ENCODE assay signal across 9 cellular contexts in genomic region chr11:6568191-6568918, GRCh38. TPM values are rescaled to one million over a fixed set of nuclear protein-coding genes. Genes with fewer than 3 reads are reported as not detected.
A peak's percentile ranks its signal among the peaks of the same experiment; 100 is the strongest.
DNase-seq lines count a peak whose midpoint lies in the region; ATAC-seq, FAIRE-seq and TF ChIP-seq lines count a peak whose summit lies in the region.
"Had no signal": no experiment of that assay in that cellular context is flagged by ENCODE, and none has a peak within 500 bp of the region (broad histone marks: within the 10 kb centered on the region; RNA-seq: fewer than 3 reads in every experiment).

No MANE protein-coding gene starts in this region.

- no peaks in the 10 kb centered on the region for H3K9me3 ChIP-seq in H1 (ENCODE audit: insufficient read depth in 2 of 2, low read depth in 1 of 2, low read length in 1 of 2)
- H3K9me3 ChIP-seq in neural progenitor cell (ENCODE audit: low read depth): no peaks in the 10 kb centered on the region
- H3K9me3 ChIP-seq in ascending aorta: no peaks in the 10 kb centered on the region

- no peak for TF ChIP-seq POLR2A in H1 (IDR thresholded peaks at IDR 0.05; ENCODE audit: control extremely low read depth in 1 of 2, low read depth in 2 of 2, low read length in 2 of 2)

- no peak overlapping the region for H2AK5ac ChIP-seq in H1 (ENCODE audit: low read depth, low read length)

- H3K9ac ChIP-seq in H1 (replicated peaks in 1 of 4; ENCODE audit: extremely low read depth in 1 of 4, low read depth in 3 of 4, low read length in 3 of 4) (no peak overlapping the region), neural progenitor cell (no peak overlapping the region)

- DNase-seq in DMS79 treated with DMSO at 0.1 percent for 48 hours (lab: John Stamatoyannopoulos, UW) (peak; percentile 93), NCI-H1417 (lab: John Stamatoyannopoulos, UW) (peak in 2 of 3 experiments; percentile 14 to 67), H1 (ENCODE audit: low read depth in 1 of 2, low spot score in 2 of 2) (peak in 1 of 2 experiments; percentile 65), neural progenitor cell (ENCODE audit: low spot score) (peak; percentile 68), SIG-M5 (lab: John Stamatoyannopoulos, UW) (no peak), SKM-1 treated with dmso at 0.1 percent for 144 hours (lab: John Stamatoyannopoulos, UW; ENCODE audit: unreplicated experiment) (no peak), ascending aorta (ENCODE audit: low spot score in 2 of 2) (no peak)

- H2AFZ ChIP-seq in H1 (ENCODE audit: low read length) (no peak overlapping the region), neural progenitor cell (replicated peaks) (no peak overlapping the region)

- H2BK15ac ChIP-seq in H1 (ENCODE audit: low read length): no peak overlapping the region

- H3K23ac ChIP-seq in H1 (ENCODE audit: insufficient read length): no peak overlapping the region

- no peak overlapping the region for H2BK20ac ChIP-seq in H1 (ENCODE audit: low read length)

- H3K27me3 ChIP-seq in H1 (replicated peaks in 1 of 4; ENCODE audit: control insufficient read depth in 3 of 4, extremely low read depth in 1 of 4, insufficient read depth in 3 of 4, low read length in 3 of 4) (no peaks in the 10 kb centered on the region), neural progenitor cell (no peaks in the 10 kb centered on the region), ascending aorta (no peaks in the 10 kb centered on the region)

- no peak overlapping the region for H3K56ac ChIP-seq in H1 (replicated peaks; ENCODE audit: insufficient read length, low read depth, low read length)

- no peak overlapping the region for H2BK5ac ChIP-seq in H1 (ENCODE audit: low read depth, low read length)

- CTCF ChIA-PET in H1 (lab: Charles Lee; ENCODE audit: partially characterized antibody): interaction anchor here (0.6 to 6.6 kb wide), 27 partner anchors 8 to 206 kb away, joined by 3 to 63 read pairs (median 5); partner anchors contain the start of genes DNHD1 and HPX

- H2BK12ac ChIP-seq in H1 (ENCODE audit: low read depth, low read length): peak overlapping the region; percentile 12; the same call in 1 of the 2 replicates

- peaks cover 10% of the 10 kb centered on the region for H3K36me3 Mint-ChIP-seq in neural progenitor cell

- H3K4me3 ChIP-seq in H1 (ENCODE audit: extremely low read depth in 1 of 4, insufficient read depth in 2 of 4, low read depth in 3 of 4, low read length in 4 of 4) (no peak overlapping the region), neural progenitor cell (no peak overlapping the region), ascending aorta (no peak overlapping the region)

- no peak overlapping the region for H3K14ac ChIP-seq in H1 (ENCODE audit: insufficient read length)

- FAIRE-seq in H1 (lab: Jason Lieb, UNC): peak; percentile 82

- H3K79me1 ChIP-seq in H1 (ENCODE audit: low read depth, low read length): no peaks in the 10 kb centered on the region

- peaks cover 0 to 9% (median 4%) of the 10 kb centered on the region in 4 experiments; a peak in 5 of 7 replicates for H3K4me1 ChIP-seq in H1 (replicated peaks in 1 of 4; ENCODE audit: control insufficient read depth in 3 of 4, insufficient read depth in 4 of 4, low read length in 3 of 4)
- peaks cover 5% of the 10 kb centered on the region for H3K4me1 ChIP-seq in neural progenitor cell
- peaks cover 0 to 7% of the 10 kb centered on the region in 2 donors for H3K4me1 ChIP-seq in ascending aorta

- H3K27me3 Mint-ChIP-seq in neural progenitor cell (ENCODE audit: insufficient read depth, low read depth): no peaks in the 10 kb centered on the region
- H3K27me3 Mint-ChIP-seq: activated naive CD8-positive, alpha-beta T cell had no signal

- no peaks in the 10 kb centered on the region for H3K36me3 ChIP-seq in H1 (ENCODE audit: control insufficient read depth in 2 of 4, insufficient read depth in 4 of 4, low read length in 3 of 4)
- no peaks in the 10 kb centered on the region for H3K36me3 ChIP-seq in neural progenitor cell
- peaks cover 0 to 4% of the 10 kb centered on the region in 2 donors for H3K36me3 ChIP-seq in ascending aorta

- peak; percentile 35 to 68 (median 60) for TF ChIP-seq CTCF in H1 (IDR thresholded peaks at IDR 0.05; ENCODE audit: control extremely low read depth in 1 of 3, insufficient read depth in 1 of 3, low read depth in 1 of 3, low read length in 3 of 3)
- peak; percentile 19 for TF ChIP-seq CTCF in neural progenitor cell (IDR thresholded peaks at IDR 0.05)
- no peak for TF ChIP-seq CTCF in ascending aorta (IDR thresholded peaks at IDR 0.05)

- no peak overlapping the region for H3K4me2 ChIP-seq in H1 (ENCODE audit: insufficient read depth in 1 of 2, low read depth in 2 of 2, low read length in 2 of 2)
- no peak overlapping the region for H3K4me2 ChIP-seq in neural progenitor cell

- no peak for TF ChIP-seq EP300 in H1 (IDR thresholded peaks at IDR 0.05; ENCODE audit: borderline replicate concordance in 1 of 2, low read depth in 2 of 2, low read length in 2 of 2)

- no peak overlapping the region for H4K91ac ChIP-seq in H1 (replicated peaks; ENCODE audit: insufficient read length, low read length)

- peak; percentile 6 to 23; a peak in 2 of 4 replicates for TF ChIP-seq RAD21 in H1 (IDR thresholded peaks at IDR 0.05 in 1 of 2, conservative IDR thresholded peaks at IDR 0.05 in 1 of 2; ENCODE audit: low read depth in 2 of 2, low read length in 2 of 2)

- peaks cover 9% of the 10 kb centered on the region for H3K4me1 Mint-ChIP-seq in neural progenitor cell

- H4K5ac ChIP-seq in H1 (ENCODE audit: insufficient read length, low read depth, low read length): no peak overlapping the region

- no peak overlapping the region for H3K27ac Mint-ChIP-seq in neural progenitor cell
- H3K27ac Mint-ChIP-seq: activated naive CD8-positive, alpha-beta T cell had no signal

- H3F3A ChIP-seq in neural progenitor cell (ENCODE audit: low read depth): no peaks in the 10 kb centered on the region

- H4K8ac ChIP-seq in H1 (ENCODE audit: extremely low read depth, insufficient read depth, low read length): no peak overlapping the region

- no peaks in the 10 kb centered on the region for H4K20me1 ChIP-seq in H1 (replicated peaks in 1 of 2; ENCODE audit: control insufficient read depth in 1 of 2, insufficient read depth in 2 of 2, low read length in 2 of 2)
- H4K20me1 ChIP-seq in neural progenitor cell (ENCODE audit: low read depth): no peaks in the 10 kb centered on the region

- H3K4ac ChIP-seq in H1 (replicated peaks; ENCODE audit: insufficient read length, low read depth, low read length): no peak overlapping the region

- H3K23me2 ChIP-seq in H1 (ENCODE audit: low read depth, low read length): no peaks in the 10 kb centered on the region; the same call in 1 of the 2 replicates

- POLR2A ChIA-PET in H1 (lab: Charles Lee; ENCODE audit: partially characterized antibody): interaction anchor here (0.6 to 1.6 kb wide), 3 partner anchors 16 to 91 kb away, joined by 3 to 4 read pairs (median 3); no protein-coding TSS in a partner anchor

- H3K79me2 ChIP-seq in H1 (ENCODE audit: control insufficient read depth in 1 of 2, insufficient read depth in 2 of 2, low read length in 2 of 2) (no peaks in the 10 kb centered on the region), neural progenitor cell (ENCODE audit: low read depth) (no peaks in the 10 kb centered on the region)

- 83% methylated on average over 4 of the region's 4 CpGs; no CpG with 5 or more reads in 1 of the 2 experiments for WGBS in H1 (ENCODE audit: extremely low coverage in 1 of 2, insufficient coverage in 1 of 2, insufficient read length in 1 of 2, insufficient replicate concordance in 2 of 2, low coverage in 1 of 2, low lambda C conversion rate in 2 of 2, missing lambda C conversion rate in 1 of 2), 2 experiments

- no peak for ATAC-seq in GM18511 (IDR thresholded peaks at IDR 0.05; ENCODE audit: unreplicated experiment)

- H3K27ac ChIP-seq in H1 (ENCODE audit: low read depth, low read length): no peak overlapping the region
- no peak overlapping the region for H3K27ac ChIP-seq in neural progenitor cell
- H3K27ac ChIP-seq in ascending aorta: no peak overlapping the region

- intact Hi-C loops in ascending aorta (cut with DNase I): no loop called here

- no peak overlapping the region for H3K4me3 Mint-ChIP-seq in neural progenitor cell
- H3K4me3 Mint-ChIP-seq: activated naive CD8-positive, alpha-beta T cell had no signal

- H3K9me3 Mint-ChIP-seq in neural progenitor cell: no peaks in the 10 kb centered on the region

- peak overlapping the region; percentile 22; the same call in 1 of the 2 replicates for H3K18ac ChIP-seq in H1 (ENCODE audit: extremely low read depth, low read length)

- no peak overlapping the region for H2BK120ac ChIP-seq in H1 (replicated peaks; ENCODE audit: low read depth, low read length)

RNA-seq across cellular contexts. Expression of gene RRP8, which starts 35.1 kb away (rescaled TPM):
- total RNA-seq in H1 (2021; fragmentation: NEBNext Ultra II Directional; extraction: Animal tissue kit (Norgen Biotek cat#: 25700)): 14.9 and 15.4 TPM in 2 replicates
- 3.6 and 4.2 TPM in 2 replicates for polyA plus RNA-seq in H1 (2011; rRNA removed)
- polyA plus RNA-seq in H1 (2011; cell fraction: cytosol; rRNA removed): 4.0 TPM
- polyA plus RNA-seq in H1 (2011; cell fraction: nucleus; rRNA removed): 7.9 TPM
- 10.3 to 11.8 TPM (median 10.6 TPM) in 4 replicates for polyA plus RNA-seq in H1 (2012, experiment 1 of 2)
- 16.3 TPM for polyA plus RNA-seq in H1 (2012, experiment 2 of 2)
- 14.9 TPM for polyA plus RNA-seq in H1 (2013, experiment 1 of 2)
- polyA plus RNA-seq in H1 (2013, experiment 2 of 2): 14.9 TPM
- polyA minus RNA-seq in H1 (2011; rRNA and poly(A)+ RNA removed): 6.3 and 7.1 TPM in 2 replicates
- 6.8 TPM for polyA minus RNA-seq in H1 (2011; cell fraction: cytosol; rRNA and poly(A)+ RNA removed)
- polyA minus RNA-seq in H1 (2011; cell fraction: nucleus; rRNA and poly(A)+ RNA removed): 13.5 TPM
- total RNA-seq in neural progenitor cell (ENCODE audit: low replicate concordance) (12.3 and 16.0 TPM in 2 replicates), ascending aorta (9.2 TPM)

RNA-seq across cellular contexts. Expression of gene ILK, which starts 35.2 kb away (rescaled TPM):
- 91.4 and 103 TPM in 2 replicates for total RNA-seq in H1 (2021; fragmentation: NEBNext Ultra II Directional; extraction: Animal tissue kit (Norgen Biotek cat#: 25700))
- 117 and 132 TPM in 2 replicates for polyA plus RNA-seq in H1 (2011; rRNA removed)
- polyA plus RNA-seq in H1 (2011; cell fraction: cytosol; rRNA removed): 123 TPM
- 135 TPM for polyA plus RNA-seq in H1 (2011; cell fraction: nucleus; rRNA removed)
- polyA plus RNA-seq in H1 (2012, experiment 1 of 2): 95.0 to 112 TPM (median 104 TPM) in 4 replicates
- 121 TPM for polyA plus RNA-seq in H1 (2012, experiment 2 of 2)
- 98.3 TPM for polyA plus RNA-seq in H1 (2013, experiment 1 of 2)
- 97.4 TPM for polyA plus RNA-seq in H1 (2013, experiment 2 of 2)
- polyA minus RNA-seq in H1 (2011; rRNA and poly(A)+ RNA removed): 132 and 144 TPM in 2 replicates
- 74.0 TPM for polyA minus RNA-seq in H1 (2011; cell fraction: cytosol; rRNA and poly(A)+ RNA removed)
- polyA minus RNA-seq in H1 (2011; cell fraction: nucleus; rRNA and poly(A)+ RNA removed): 78.7 TPM
- total RNA-seq in neural progenitor cell (ENCODE audit: low replicate concordance): 85.6 and 98.7 TPM in 2 replicates
- 183 TPM for total RNA-seq in ascending aorta

RNA-seq across cellular contexts. Expression of gene TAF10, which starts 43.7 kb away (rescaled TPM):
- total RNA-seq in H1 (2021; fragmentation: NEBNext Ultra II Directional; extraction: Animal tissue kit (Norgen Biotek cat#: 25700)): 128 and 153 TPM in 2 replicates
- polyA plus RNA-seq in H1 (2011; rRNA removed): 213 and 242 TPM in 2 replicates
- 166 TPM for polyA plus RNA-seq in H1 (2011; cell fraction: cytosol; rRNA removed)
- polyA plus RNA-seq in H1 (2011; cell fraction: nucleus; rRNA removed): 334 TPM
- polyA plus RNA-seq in H1 (2012, experiment 1 of 2): 232 to 283 TPM (median 269 TPM) in 4 replicates
- polyA plus RNA-seq in H1 (2012, experiment 2 of 2): 61.1 TPM
- 237 TPM for polyA plus RNA-seq in H1 (2013, experiment 1 of 2)
- polyA plus RNA-seq in H1 (2013, experiment 2 of 2): 233 TPM
- 83.0 and 89.5 TPM in 2 replicates for polyA minus RNA-seq in H1 (2011; rRNA and poly(A)+ RNA removed)
- polyA minus RNA-seq in H1 (2011; cell fraction: cytosol; rRNA and poly(A)+ RNA removed): 58.3 TPM
- polyA minus RNA-seq in H1 (2011; cell fraction: nucleus; rRNA and poly(A)+ RNA removed): 50.7 TPM
- total RNA-seq in neural progenitor cell (ENCODE audit: low replicate concordance) (34.1 and 58.0 TPM in 2 replicates), ascending aorta (76.0 TPM)

RNA-seq across cellular contexts. Expression of gene TPP1, which starts 50.9 kb away (rescaled TPM):
- 34.9 and 36.1 TPM in 2 replicates for total RNA-seq in H1 (2021; fragmentation: NEBNext Ultra II Directional; extraction: Animal tissue kit (Norgen Biotek cat#: 25700))
- polyA plus RNA-seq in H1 (2011; rRNA removed): 58.4 and 77.5 TPM in 2 replicates
- 38.3 TPM for polyA plus RNA-seq in H1 (2011; cell fraction: cytosol; rRNA removed)
- polyA plus RNA-seq in H1 (2011; cell fraction: nucleus; rRNA removed): 70.7 TPM
- polyA plus RNA-seq in H1 (2012, experiment 1 of 2): 36.5 to 45.0 TPM (median 42.0 TPM) in 4 replicates
- 33.6 TPM for polyA plus RNA-seq in H1 (2012, experiment 2 of 2)
- 95.4 TPM for polyA plus RNA-seq in H1 (2013, experiment 1 of 2)
- polyA plus RNA-seq in H1 (2013, experiment 2 of 2): 91.6 TPM
- 51.8 and 55.5 TPM in 2 replicates for polyA minus RNA-seq in H1 (2011; rRNA and poly(A)+ RNA removed)
- polyA minus RNA-seq in H1 (2011; cell fraction: cytosol; rRNA and poly(A)+ RNA removed): 59.5 TPM
- polyA minus RNA-seq in H1 (2011; cell fraction: nucleus; rRNA and poly(A)+ RNA removed): 39.6 TPM
- 9.9 and 28.8 TPM in 2 replicates for total RNA-seq in neural progenitor cell (ENCODE audit: low replicate concordance)
- total RNA-seq in ascending aorta: 96.7 TPM

Comparison
In these comparisons a context has a peak if more than half of its experiments do, and no peak if none do; other contexts are left out.
1. DNase-seq: peak in DMS79 treated with DMSO at 0.1 percent for 48 hours (single experiment), NCI-H1417 (2 of 3) and neural progenitor cell (single experiment); none in SIG-M5 (single experiment), SKM-1 treated with dmso at 0.1 percent for 144 hours (single experiment) and ascending aorta (0 of 2).
2. CTCF ChIP-seq: peak in H1 (3 of 3) and neural progenitor cell (single experiment); none in ascending aorta (0 of 3).